In the genomic region with DNA sequence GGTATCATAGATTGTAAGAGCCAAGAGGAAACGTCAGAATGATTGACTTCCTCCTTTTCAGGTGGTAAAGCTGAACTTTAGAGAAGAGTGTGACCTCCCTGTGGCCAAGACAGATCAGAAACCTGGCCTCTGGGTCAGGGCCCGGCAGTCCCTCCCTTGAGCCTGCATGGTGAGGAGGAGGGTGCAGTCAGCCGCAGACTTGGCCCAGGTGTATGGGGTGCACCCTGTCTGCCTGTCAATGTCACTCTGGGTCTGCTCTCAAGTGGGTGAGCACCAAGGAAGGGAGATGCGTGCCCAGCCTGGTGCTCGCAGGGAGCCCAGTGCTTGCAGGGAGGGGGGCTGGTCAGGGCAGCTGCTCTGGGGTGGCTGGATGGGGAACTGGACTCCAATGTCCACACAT, we compare ENCODE assay signal across 29 cellular contexts.
"Had no signal": no experiment of that assay in that cellular context is flagged by ENCODE, and none has a peak within 500 bp of the region (broad histone marks: within the 10 kb centered on the region; RNA-seq: fewer than 3 reads in every experiment).

No MANE protein-coding gene starts in this region.

- H3K4me2 ChIP-seq: smooth muscle cell had no signal

- H3K27ac ChIP-seq: pancreas, prostate gland, right lobe of liver, sigmoid colon, spleen, suprapubic skin, testis, tibial artery, transverse colon, upper lobe of right lung, uterus had no signal

- H3K36me3 ChIP-seq: pancreas, prostate gland, right lobe of liver, sigmoid colon, spleen, suprapubic skin, tibial artery, transverse colon, upper lobe of right lung, uterus had no signal

- H3K4me3 ChIP-seq: pancreas, prostate gland, right lobe of liver, sigmoid colon, smooth muscle cell, spleen, suprapubic skin, testis, tibial artery, transverse colon, upper lobe of right lung, uterus had no signal

- DNase-seq: naive B cell; naive thymus-derived CD8-positive, alpha-beta T cell; nephron progenitor cell; occipital lobe; pancreas; right cardiac atrium; right lobe of liver; sigmoid colon; spleen; stimulated activated CD4-positive, alpha-beta T cell treated with anti-CD3 and anti-CD28 coated beads, Interleukin-12 subunit alpha, Interleukin-12 subunit beta, amount 100 ng/mL, for 4 hours; stimulated activated CD4-positive, alpha-beta T cell treated with anti-CD3 and anti-CD28 coated beads, Interleukin-1b, Interleukin-23, amount 100 ng/mL, for 48 hours; stimulated activated CD4-positive, alpha-beta T cell treated with anti-CD3 and anti-CD28 coated beads, Interleukin-4, amount 100 ng/mL, for 1 hour; stimulated activated CD4-positive, alpha-beta T cell treated with anti-CD3 and anti-CD28 coated beads, Interleukin-4, amount 100 ng/mL, for 4 hours; stimulated activated CD8-positive, alpha-beta memory T cell treated with anti-CD3 and anti-CD28 coated beads, Interleukin-4, amount 100 ng/mL, for 48 hours; stimulated activated naive CD4-positive, alpha-beta T cell; substantia nigra; testis; tibial artery; transverse colon; upper lobe of right lung; uterus had no signal

- H3K4me3 Mint-ChIP-seq: naive B cell; naive thymus-derived CD8-positive, alpha-beta T cell; natural killer cell treated with Interleukin-12 subunit alpha and Interleukin-12 subunit beta and Interleukin-15 and Interleukin-18, amount 100 ng/mL, for 72 hours; nephron progenitor cell; neural crest cell; stimulated activated memory B cell treated with anti-CD40 and anti-IgM and Interleukin-4, amounts not matched to agents 10 μg/mL and 1 μg/mL and 100 μg/mL, for 72 hours; stimulated activated naive CD8-positive, alpha-beta T cell treated with anti-CD3 and anti-CD28 coated beads, Interleukin-15, Interleukin-2, amounts not matched to agents 100 ng/mL and 50 ng/mL, for 24 hours; type B pancreatic cell had no signal

- H3K4me1 Mint-ChIP-seq: naive B cell; naive thymus-derived CD8-positive, alpha-beta T cell; neural crest cell; stimulated activated memory B cell treated with anti-CD40 and anti-IgM and Interleukin-4, amounts not matched to agents 10 μg/mL and 1 μg/mL and 100 μg/mL, for 72 hours had no signal

- H3K27ac Mint-ChIP-seq: naive B cell; natural killer cell treated with Interleukin-12 subunit alpha and Interleukin-12 subunit beta and Interleukin-15 and Interleukin-18, amount 100 ng/mL, for 72 hours; stimulated activated memory B cell treated with anti-CD40 and anti-IgM and Interleukin-4, amounts not matched to agents 10 μg/mL and 1 μg/mL and 100 μg/mL, for 72 hours; stimulated activated naive CD8-positive, alpha-beta T cell treated with anti-CD3 and anti-CD28 coated beads, Interleukin-15, Interleukin-2, amounts not matched to agents 100 ng/mL and 50 ng/mL, for 24 hours; type B pancreatic cell had no signal

- H3K27me3 Mint-ChIP-seq: stimulated activated naive CD8-positive, alpha-beta T cell treated with anti-CD3 and anti-CD28 coated beads, Interleukin-15, Interleukin-2, amounts not matched to agents 100 ng/mL and 50 ng/mL, for 24 hours; type B pancreatic cell had no signal

- H3K27me3 ChIP-seq: pancreas, right lobe of liver, sigmoid colon, spleen, suprapubic skin, testis, tibial artery, transverse colon, upper lobe of right lung, uterus had no signal

- H3K9me3 ChIP-seq: pancreas, prostate gland, right lobe of liver, sigmoid colon, spleen, suprapubic skin, testis, tibial artery, transverse colon, upper lobe of right lung, uterus had no signal

- H3K36me3 Mint-ChIP-seq: naive B cell; naive thymus-derived CD8-positive, alpha-beta T cell; natural killer cell treated with Interleukin-12 subunit alpha and Interleukin-12 subunit beta and Interleukin-15 and Interleukin-18, amount 100 ng/mL, for 72 hours; stimulated activated memory B cell treated with anti-CD40 and anti-IgM and Interleukin-4, amounts not matched to agents 10 μg/mL and 1 μg/mL and 100 μg/mL, for 72 hours; type B pancreatic cell had no signal

- ATAC-seq: naive thymus-derived CD8-positive, alpha-beta T cell; natural killer cell treated with Interleukin-12 subunit alpha and Interleukin-12 subunit beta and Interleukin-15 and Interleukin-18, amount 100 ng/mL, for 72 hours; pancreas; right cardiac atrium; stimulated activated memory B cell treated with anti-CD40 and anti-IgM and Interleukin-4, amounts not matched to agents 10 μg/mL and 1 μg/mL and 100 μg/mL, for 72 hours; upper lobe of right lung had no signal

- H3K9me3 Mint-ChIP-seq: naive thymus-derived CD8-positive, alpha-beta T cell; natural killer cell treated with Interleukin-12 subunit alpha and Interleukin-12 subunit beta and Interleukin-15 and Interleukin-18, amount 100 ng/mL, for 72 hours; neural crest cell; stimulated activated naive CD8-positive, alpha-beta T cell treated with anti-CD3 and anti-CD28 coated beads, Interleukin-15, Interleukin-2, amounts not matched to agents 100 ng/mL and 50 ng/mL, for 24 hours; type B pancreatic cell had no signal

- H3K4me1 ChIP-seq: pancreas, prostate gland, right lobe of liver, sigmoid colon, spleen, suprapubic skin, testis, tibial artery, transverse colon, upper lobe of right lung, uterus had no signal

- FAIRE-seq: pancreas had no signal
